In the genomic region with DNA sequence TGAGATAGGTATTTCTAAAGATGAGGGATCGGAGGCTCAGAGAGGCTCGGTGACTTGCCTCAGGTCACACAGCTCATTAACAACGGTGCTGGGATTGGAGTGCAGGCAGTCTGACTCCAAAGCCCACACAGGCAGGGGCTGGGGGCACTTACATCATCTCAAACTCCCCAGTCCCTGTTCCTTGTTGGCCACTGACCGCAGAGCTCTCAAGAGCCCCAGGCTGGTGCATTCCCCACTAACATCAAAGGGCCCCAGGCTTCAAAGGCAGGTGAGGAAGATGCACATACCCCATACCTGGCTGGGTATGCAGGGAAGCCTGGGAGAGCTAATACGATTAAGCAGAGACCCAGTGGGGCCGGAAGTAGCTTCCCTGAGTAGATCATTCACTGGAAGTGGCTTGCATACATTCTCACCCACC, we compare ENCODE assay signal across 25 cellular contexts. TPM values are rescaled to one million over a fixed set of nuclear protein-coding genes. Genes with fewer than 3 reads are reported as not detected.
"Had no signal": no experiment of that assay in that cellular context is flagged by ENCODE, and none has a peak within 500 bp of the region (broad histone marks: within the 10 kb centered on the region; RNA-seq: fewer than 3 reads in every experiment).

No MANE protein-coding gene starts in this region.

- H3K4me3 ChIP-seq: cardiac muscle cell, esophagus squamous epithelium, heart right ventricle, left lung, thyroid gland had no signal

- H3K4me1 Mint-ChIP-seq: activated T-helper 17 cell treated with anti-CD3 and anti-CD28 coated beads, Interleukin-2, amount 50 U/mL, for 72 hours had no signal

- H3K4me3 Mint-ChIP-seq: activated naive CD8-positive, alpha-beta T cell treated with anti-CD3 and anti-CD28 coated beads for 36 hours; activated T-helper 17 cell treated with anti-CD3 and anti-CD28 coated beads, Interleukin-2, amount 50 U/mL, for 72 hours; nephron progenitor cell had no signal

- DNase-seq: activated CD4-positive, alpha-beta T cell treated with anti-CD3 and anti-CD28 coated beads, Interleukin-2, amount 50 U/mL, for 48 hours; activated naive CD4-positive, alpha-beta T cell; activated naive CD8-positive, alpha-beta T cell treated with anti-CD3 and anti-CD28 coated beads for 36 hours; amniotic stem cell; dermis blood vessel endothelial cell; effector memory CD4-positive, alpha-beta T cell; esophagus squamous epithelium; heart right ventricle; kidney; left lung; nephron progenitor cell; occipital lobe; stimulated activated CD4-positive, alpha-beta T cell treated with anti-CD3 and anti-CD28 coated beads, Interleukin-2, amount 100 ng/mL, for 24 hours; stimulated activated naive CD4-positive, alpha-beta T cell treated with Interleukin-2 at 50 U/mL for 16 hours; thyroid gland; WERI-Rb-1 had no signal

- H3K9me3 ChIP-seq: esophagus squamous epithelium, heart right ventricle, left lung, thyroid gland had no signal

- H3K9me3 Mint-ChIP-seq: activated naive CD8-positive, alpha-beta T cell treated with anti-CD3 and anti-CD28 coated beads for 36 hours; activated T-helper 17 cell treated with anti-CD3 and anti-CD28 coated beads, Interleukin-2, amount 50 U/mL, for 72 hours; nephron progenitor cell had no signal

- H3K27ac ChIP-seq: cardiac muscle cell, esophagus squamous epithelium, heart right ventricle, left lung, thyroid gland, WERI-Rb-1 had no signal

- ATAC-seq: activated T-helper 17 cell treated with anti-CD3 and anti-CD28 coated beads, Interleukin-2, amount 50 U/mL, for 72 hours; heart right ventricle; left lung had no signal

- H3K36me3 ChIP-seq: cardiac muscle cell, esophagus squamous epithelium, heart right ventricle, left lung, thyroid gland, WERI-Rb-1 had no signal

- H3K36me3 Mint-ChIP-seq: activated naive CD8-positive, alpha-beta T cell treated with anti-CD3 and anti-CD28 coated beads for 36 hours had no signal

- FAIRE-seq: kidney had no signal

- H3K27ac Mint-ChIP-seq: activated naive CD8-positive, alpha-beta T cell treated with anti-CD3 and anti-CD28 coated beads for 36 hours; activated T-helper 17 cell treated with anti-CD3 and anti-CD28 coated beads, Interleukin-2, amount 50 U/mL, for 72 hours; nephron progenitor cell had no signal

- H3K27me3 ChIP-seq: thyroid gland had no signal

RNA-seq across cellular contexts. Expression of a gene that starts 13.7 kb away (rescaled TPM):
- total RNA-seq: activated naive CD8-positive, alpha-beta T cell treated with anti-CD3 and anti-CD28 coated beads for 36 hours; activated T-helper 17 cell treated with anti-CD3 and anti-CD28 coated beads, Interleukin-2, amount 50 U/mL, for 72 hours; chondrocyte; dermis blood vessel endothelial cell; esophagus squamous epithelium; kidney; left lung; lung microvascular endothelial cell; myocyte; posterior vena cava; skeletal muscle tissue; subcutaneous adipose tissue; thyroid gland; urinary bladder had no signal
- polyA plus RNA-seq: urinary bladder had no signal
